In genomic region chr15:88877415-88877814, GRCh38 we compare ENCODE assay signal across 34 cellular contexts.
"Had no signal": no experiment of that assay in that cellular context is flagged by ENCODE, and none has a peak within 500 bp of the region (broad histone marks: within the 10 kb centered on the region; RNA-seq: fewer than 3 reads in every experiment).

No MANE protein-coding gene starts in this region.

- FAIRE-seq: astrocyte, colon, TTC549 had no signal

- H3K36me3 ChIP-seq: adrenal gland, brain microvascular endothelial cell, breast epithelium had no signal

- H3K4me3 ChIP-seq: adrenal gland, body of pancreas, breast epithelium had no signal

- H3K4me1 ChIP-seq: adrenal gland, body of pancreas, breast epithelium had no signal

- ATAC-seq: activated CD8-positive, alpha-beta T cell treated with anti-CD3 and anti-CD28 coated beads for 36 hours; activated naive CD4-positive, alpha-beta T cell treated with anti-CD3 and anti-CD28 coated beads, Interleukin-2, amount 50 U/mL, for 72 hours; activated T-cell treated with anti-CD3 and anti-CD28 coated beads, Interleukin-2, amount 50 U/mL, for 72 hours; activated T-helper 17 cell treated with anti-CD3 and anti-CD28 coated beads, Interleukin-2, amount 50 U/mL, for 72 hours; body of pancreas had no signal

- H3K9me3 ChIP-seq: adrenal gland, body of pancreas, breast epithelium had no signal

- H3K27ac ChIP-seq: adrenal gland, body of pancreas, brain microvascular endothelial cell, breast epithelium, VCaP had no signal

- H3K27me3 ChIP-seq: adrenal gland, body of pancreas, breast epithelium had no signal

- DNase-seq: activated B cell treated with CpG ODN at 0.5 μM for 24 hours; activated CD4-positive, alpha-beta memory T cell treated with anti-CD3 and anti-CD28 coated beads for 36 hours; activated CD4-positive, alpha-beta T cell treated with anti-CD3 and anti-CD28 coated beads for 4 hours; activated CD4-positive, alpha-beta T cell treated with anti-CD3 and anti-CD28 coated beads, Interleukin-2, amount 10 ng/mL, durations not matched to agents 24 days and 14 days; activated CD4-positive, alpha-beta T cell treated with anti-CD3 and anti-CD28 coated beads, Interleukin-2, amount 50 U/mL, for 1 hour; activated CD4-positive, alpha-beta T cell treated with anti-CD3 and anti-CD28 coated beads, Interleukin-2, amount 50 U/mL, for 4 hours; activated CD4-positive, CD25-positive, alpha-beta regulatory T cell treated with anti-CD3 and anti-CD28 coated beads, Interleukin-2, amount 50 U/mL, for 72 hours; activated CD8-positive, alpha-beta memory T cell treated with anti-CD3 and anti-CD28 coated beads, Interleukin-2, amount 50 U/mL, for 4 hours; activated CD8-positive, alpha-beta T cell treated with anti-CD3 and anti-CD28 coated beads for 36 hours; activated effector memory CD4-positive, alpha-beta T cell treated with anti-CD3 and anti-CD28 coated beads, Interleukin-2, amount 50 U/mL, for 16 hours; activated gamma-delta T cell treated with Interleukin-2 at 50 U/mL for 16 hours; activated naive CD4-positive, alpha-beta T cell; activated naive CD4-positive, alpha-beta T cell treated with anti-CD3 and anti-CD28 coated beads for 36 hours; activated naive CD4-positive, alpha-beta T cell treated with anti-CD3 and anti-CD28 coated beads, Interleukin-2, amount 50 U/mL, for 16 hours; activated naive CD8-positive, alpha-beta T cell treated with anti-CD3 and anti-CD28 coated beads for 36 hours; activated T-cell treated with anti-CD3 and anti-CD28 coated beads for 4 hours; activated T-cell treated with anti-CD3 and anti-CD28 coated beads, Interleukin-2, amount 50 U/mL, for 1 hour; activated T-cell treated with anti-CD3 and anti-CD28 coated beads, Interleukin-2, amount 50 U/mL, for 4 hours; activated T-cell treated with anti-CD3 and anti-CD28 coated beads, Interleukin-2, amount 50 U/mL, for 72 hours; adrenal gland; amniotic stem cell; aorta; body of pancreas; brain microvascular endothelial cell; central memory CD4-positive, alpha-beta T cell; T-helper 2 cell; T-helper 9 cell had no signal
